ENCODE assay signal across 26 cellular contexts in the genomic region with DNA sequence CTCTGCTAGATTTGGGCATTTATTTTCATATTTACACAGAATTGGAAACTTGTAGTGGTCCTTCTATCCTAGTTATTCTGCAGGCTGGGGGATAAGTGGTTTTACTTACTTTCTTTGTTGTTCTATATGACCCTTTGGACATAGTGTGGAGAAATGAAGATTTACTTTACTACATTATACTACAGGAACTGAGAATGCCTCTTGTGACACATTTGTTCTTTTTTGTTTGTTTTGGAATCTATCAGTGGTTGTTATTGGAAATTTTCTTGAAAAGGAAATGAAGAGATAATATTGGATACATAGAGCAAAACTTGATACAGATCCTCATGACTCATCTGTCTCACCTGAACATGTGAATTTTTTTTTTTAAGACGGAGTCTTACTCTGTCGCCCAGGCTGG.
"Had no signal": no experiment of that assay in that cellular context is flagged by ENCODE, and none has a peak within 500 bp of the region (broad histone marks: within the 10 kb centered on the region; RNA-seq: fewer than 3 reads in every experiment).

No MANE protein-coding gene starts in this region.

- H3K4me3 ChIP-seq: ovary, psoas muscle, right lobe of liver, sigmoid colon, stomach, thoracic aorta, thyroid gland, tibial nerve, upper lobe of left lung, vagina had no signal

- H2AFZ ChIP-seq: parathyroid adenoma had no signal

- DNase-seq: nephron progenitor cell; occipital lobe; ovary; posterior cingulate gyrus; psoas muscle; right cardiac atrium; right lobe of liver; sigmoid colon; small intestine; stimulated activated CD4-positive, alpha-beta T cell treated with anti-CD3 and anti-CD28 coated beads, Interleukin-15, amount 100 ng/mL, for 24 hours; stimulated activated CD4-positive, alpha-beta T cell treated with anti-CD3 and anti-CD28 coated beads, Interleukin-2, amount 100 ng/mL, for 24 hours; stimulated activated CD4-positive, alpha-beta T cell treated with anti-CD3 and anti-CD28 coated beads, Interleukin-2, amount 100 ng/mL, for 48 hours; stimulated activated CD4-positive, alpha-beta T cell treated with anti-CD3 and anti-CD28 coated beads, Interleukin-4, amount 100 ng/mL, for 24 hours; stimulated activated naive B cell treated with anti-CD40 and anti-IgM and Interleukin-4, amounts not matched to agents 10 μg/mL and 1 μg/mL and 100 μg/mL, for 72 hours; stimulated activated naive CD4-positive, alpha-beta T cell treated with Interleukin-2 at 50 U/mL for 16 hours; stomach; thyroid gland; trophoblast cell; upper lobe of left lung had no signal

- H3K79me2 ChIP-seq: parathyroid adenoma had no signal

- H3K36me3 ChIP-seq: ovary, right lobe of liver, sigmoid colon, stomach, thoracic aorta, thyroid gland, tibial nerve, upper lobe of left lung, vagina had no signal

- ATAC-seq: natural killer cell treated with Interleukin-12 subunit alpha and Interleukin-12 subunit beta and Interleukin-15 and Interleukin-18, amount 100 ng/mL, for 72 hours; psoas muscle; right cardiac atrium; stimulated activated effector memory CD8-positive, alpha-beta T cell treated with anti-CD3 and anti-CD28 coated beads, Interleukin-12 subunit alpha, Interleukin-12 subunit beta, amount 100 ng/mL, for 72 hours; stimulated activated naive B cell treated with anti-CD40 and anti-IgM and Interleukin-4, amounts not matched to agents 10 μg/mL and 1 μg/mL and 100 μg/mL, for 72 hours had no signal

- H3K27me3 ChIP-seq: ovary, right lobe of liver, sigmoid colon, thyroid gland, tibial nerve, upper lobe of left lung, vagina had no signal

- H3K27ac ChIP-seq: ovary, parathyroid adenoma, psoas muscle, right lobe of liver, sigmoid colon, stomach, thoracic aorta, thyroid gland, tibial nerve, upper lobe of left lung, vagina had no signal

- FAIRE-seq: urothelium cell line had no signal

- H3K4me1 ChIP-seq: parathyroid adenoma, psoas muscle, right lobe of liver, sigmoid colon, stomach, thyroid gland, tibial nerve, upper lobe of left lung, vagina had no signal
